Comparison of ENCODE assay signal across 8 cellular contexts in genomic region chrX:24054182-24055042, GRCh38. TPM values are rescaled to one million over a fixed set of nuclear protein-coding genes. Genes with fewer than 3 reads are reported as not detected.
A peak's percentile ranks its signal among the peaks of the same experiment; 100 is the strongest.
DNase-seq lines count a peak whose midpoint lies in the region; ATAC-seq and TF ChIP-seq lines count a peak whose summit lies in the region.

EIF2S3 (plus strand) TSS chrX:24054956; CDS start chrX:24054969, 13 bp downstream.

- TF ChIP-seq CTCF in ascending aorta (IDR thresholded peaks at IDR 0.05) (peak; percentile 28 to 77 (median 62)), right atrium auricular region (IDR thresholded peaks at IDR 0.05) (peak; percentile 66 to 73), vagina (IDR thresholded peaks at IDR 0.05) (peak in 2 of 3 experiments; percentile 29 to 49)

- TF ChIP-seq POLR2A in GM18505 (IDR thresholded peaks at IDR 0.05; ENCODE audit: borderline replicate concordance, extremely low read depth, insufficient read depth, insufficient read length) = peak; percentile 94
- no peak for TF ChIP-seq POLR2A in vagina (IDR thresholded peaks at IDR 0.05)

- peak; percentile 91 for ATAC-seq in GM18505 (IDR thresholded peaks at IDR 0.05; ENCODE audit: unreplicated experiment)
- peak; percentile 96 for ATAC-seq in HG02970 (IDR thresholded peaks at IDR 0.05; ENCODE audit: low FRiP score, unreplicated experiment)

- H3K36me3 ChIP-seq in ascending aorta = peaks cover 4 to 19% of the 10 kb centered on the region in 2 donors
- peaks cover 4% of the 10 kb centered on the region for H3K36me3 ChIP-seq in right atrium auricular region
- peaks cover 0 to 21% of the 10 kb centered on the region in 2 donors for H3K36me3 ChIP-seq in vagina

- H3K4me3 ChIP-seq in ascending aorta (no peak within 1 kb of the TSS), right atrium auricular region (peak within 1 kb of the TSS; percentile 59 to 85), vagina (peak within 1 kb of the TSS in 1 of 2 donors; percentile 88)

- H3K27me3 ChIP-seq in ascending aorta (no peaks in the 10 kb centered on the region), right atrium auricular region (no peaks in the 10 kb centered on the region), vagina (no peaks in the 10 kb centered on the region)

- no peaks in the 10 kb centered on the region for H3K9me3 ChIP-seq in ascending aorta
- H3K9me3 ChIP-seq in right atrium auricular region = no peaks in the 10 kb centered on the region
- no peaks in the 10 kb centered on the region for H3K9me3 ChIP-seq in vagina

- H3K4me1 ChIP-seq in ascending aorta (peaks cover 0 to 13% of the 10 kb centered on the region in 2 donors), right atrium auricular region (no peaks in the 10 kb centered on the region), vagina (peaks cover 12% of the 10 kb centered on the region)

- peak within 1 kb of the TSS; percentile 87 to 93 for H3K27ac ChIP-seq in ascending aorta
- peak within 1 kb of the TSS; percentile 80 to 87 for H3K27ac ChIP-seq in right atrium auricular region
- peak within 1 kb of the TSS; percentile 77 for H3K27ac ChIP-seq in vagina

- DNase-seq in NCI-H1930 (lab: John Stamatoyannopoulos, UW) (peak; percentile 86 to 87), ascending aorta (ENCODE audit: low spot score in 2 of 2) (peak; percentile 70 to 95), right atrium auricular region (ENCODE audit: low spot score) (peak; percentile 90), pulmonary artery endothelial cell (ENCODE audit: low read depth, low spot score) (peak; percentile 91), vagina (ENCODE audit: extremely low spot score in 2 of 2) (peak in 1 of 2 donors; percentile 94)

- intact Hi-C loops in T-helper 2 cell treated with Interferon-gamma antibody and Interleukin-4, amounts not matched to agents 100 ng/mL and 5 ng/mL, for 36 hours (cut with micrococcal nuclease) = loop anchor here (1.0 to 5.0 kb wide), 8 partner anchors 29 to 387 kb away; partner anchors contain the start of genes ACOT9, CXorf58 and PRDX4
- intact Hi-C loops in ascending aorta (cut with DNase I) = loop anchor here (1.0 to 5.0 kb wide), 5 partner anchors 29 to 272 kb away; partner anchors contain the start of genes CXorf58 and SAT1
- intact Hi-C loops in vagina (cut with DNase I) = loop anchor here (1.0 to 10.0 kb wide), 2 partner anchors 27 to 90 kb away; partner anchors contain the start of genes KLHL15 and ZFX

RNA-seq across cellular contexts. Expression of gene EIF2S3, which starts in this region (rescaled TPM):
- 176 and 178 TPM in 2 replicates for total RNA-seq in T-helper 2 cell treated with Interferon-gamma antibody and Interleukin-4, amounts not matched to agents 100 ng/mL and 5 ng/mL, for 36 hours
- total RNA-seq in ascending aorta (60.7 TPM), right atrium auricular region (10 to 100 TPM; 61.6 to 64.9 TPM), pulmonary artery endothelial cell (298 and 386 TPM in 2 replicates), vagina (121 TPM)

Comparison
In these comparisons a context has a peak if more than half of its experiments do, and no peak if none do; other contexts are left out.
1. H3K4me3 ChIP-seq: peak in right atrium auricular region (2 of 2); none in ascending aorta (0 of 2).
2. Peak in every context shown above with its lines, with median percentiles within 50 percentile points of each other: H3K27ac ChIP-seq and CTCF ChIP-seq.